In genomic region chr14:99125113-99125512, GRCh38 we compare ENCODE assay signal across 12 cellular contexts.
DNase-seq lines count a peak whose midpoint lies in the region; ATAC-seq and TF ChIP-seq lines count a peak whose summit lies in the region.
"Had no signal": no experiment of that assay in that cellular context is flagged by ENCODE, and none has a peak within 500 bp of the region (broad histone marks: within the 10 kb centered on the region; RNA-seq: fewer than 3 reads in every experiment).

No MANE protein-coding gene starts in this region.

- H3K4me3 ChIP-seq in esophagus muscularis mucosa: no peak overlapping the region
- H3K4me3 ChIP-seq in sigmoid colon: no peak overlapping the region

- no peak overlapping the region for H3K27ac ChIP-seq in esophagus muscularis mucosa (replicated peaks in 1 of 4)
- H3K27ac ChIP-seq in sigmoid colon: no peak overlapping the region

- peak; percentile 21 for DNase-seq in activated effector memory CD4-positive, alpha-beta T cell treated with anti-CD3 and anti-CD28 coated beads, Interleukin-2, amount 50 U/mL, for 16 hours
- DNase-seq in activated effector memory CD4-positive, alpha-beta T cell treated with Interleukin-2 at 50 U/mL for 16 hours: no peak
- DNase-seq in esophagus muscularis mucosa (ENCODE audit: extremely low spot score): peak; percentile 68
- DNase-seq in sigmoid colon: peak; percentile 30
- DNase-seq in stimulated activated naive CD8-positive, alpha-beta T cell treated with anti-CD3 and anti-CD28 coated beads, Interleukin-15, amount 100 ng/mL, for 72 hours: no peak
- DNase-seq in omental fat pad (ENCODE audit: low spot score): no peak
- DNase-seq in AG20443 (ENCODE audit: low spot score): no peak
- DNase-seq: Calu3; CD4-positive, alpha-beta T cell; NCI-H146; NCI-H2029 treated with DMSO at 0.1 percent for 48 hours; Right ventricle myocardium superior had no signal

- no peaks in the 10 kb centered on the region for H3K27me3 Mint-ChIP-seq in stimulated activated naive CD8-positive, alpha-beta T cell treated with anti-CD3 and anti-CD28 coated beads, Interleukin-15, amount 100 ng/mL, for 72 hours
- H3K27me3 Mint-ChIP-seq: CD4-positive, alpha-beta T cell had no signal

- TF ChIP-seq CTCF in esophagus muscularis mucosa (IDR thresholded peaks at IDR 0.05): no peak
- TF ChIP-seq CTCF in sigmoid colon (IDR thresholded peaks at IDR 0.05): no peak
- no peak for TF ChIP-seq CTCF in omental fat pad (IDR thresholded peaks at IDR 0.05)

- no peaks in the 10 kb centered on the region for H3K9me3 ChIP-seq in esophagus muscularis mucosa
- H3K9me3 ChIP-seq in sigmoid colon: no peaks in the 10 kb centered on the region

- H3K27ac Mint-ChIP-seq in stimulated activated naive CD8-positive, alpha-beta T cell treated with anti-CD3 and anti-CD28 coated beads, Interleukin-15, amount 100 ng/mL, for 72 hours: peak overlapping the region in 1 of 2 donors; percentile 30
- H3K27ac Mint-ChIP-seq: CD4-positive, alpha-beta T cell had no signal

- peaks cover 0 to 7% (median 0%) of the 10 kb centered on the region in 4 donors for H3K4me1 ChIP-seq in esophagus muscularis mucosa
- peaks cover 0 to 8% (median 0%) of the 10 kb centered on the region in 4 donors for H3K4me1 ChIP-seq in sigmoid colon

- H3K36me3 ChIP-seq in esophagus muscularis mucosa: no peaks in the 10 kb centered on the region
- H3K36me3 ChIP-seq in sigmoid colon: no peaks in the 10 kb centered on the region

- H3K27me3 ChIP-seq in esophagus muscularis mucosa: peaks cover 0 to 18% (median 0%) of the 10 kb centered on the region in 4 donors
- H3K27me3 ChIP-seq in sigmoid colon: peaks cover 0 to 7% (median 0%) of the 10 kb centered on the region in 3 donors

- no peak for ATAC-seq in stimulated activated naive CD8-positive, alpha-beta T cell treated with anti-CD3 and anti-CD28 coated beads, Interleukin-15, amount 100 ng/mL, for 72 hours
- no peak for ATAC-seq in omental fat pad (ENCODE audit: low FRiP score)

- TF ChIP-seq EP300 in esophagus muscularis mucosa (IDR thresholded peaks at IDR 0.05) (no peak), sigmoid colon (IDR thresholded peaks at IDR 0.05) (no peak)

- H3K9me3 Mint-ChIP-seq in stimulated activated naive CD8-positive, alpha-beta T cell treated with anti-CD3 and anti-CD28 coated beads, Interleukin-15, amount 100 ng/mL, for 72 hours: no peaks in the 10 kb centered on the region
- H3K9me3 Mint-ChIP-seq: CD4-positive, alpha-beta T cell had no signal

- peaks cover 21% of the 10 kb centered on the region for H3K4me1 Mint-ChIP-seq in stimulated activated naive CD8-positive, alpha-beta T cell treated with anti-CD3 and anti-CD28 coated beads, Interleukin-15, amount 100 ng/mL, for 72 hours

- intact Hi-C loops in esophagus muscularis mucosa (cut with DNase I) (no loop called here), sigmoid colon (cut with DNase I) (no loop called here)

- WGBS in esophagus muscularis mucosa: 88% methylated on average over 10 of the region's 10 CpGs
- 90% methylated on average over 10 of the region's 10 CpGs for WGBS in sigmoid colon, 2 donors

- no peak overlapping the region for H3K4me3 Mint-ChIP-seq in stimulated activated naive CD8-positive, alpha-beta T cell treated with anti-CD3 and anti-CD28 coated beads, Interleukin-15, amount 100 ng/mL, for 72 hours
- H3K4me3 Mint-ChIP-seq: CD4-positive, alpha-beta T cell had no signal

- TF ChIP-seq POLR2A in esophagus muscularis mucosa (IDR thresholded peaks at IDR 0.05; ENCODE audit: low read depth) (no peak), sigmoid colon (IDR thresholded peaks at IDR 0.05) (no peak)

Comparison
In these comparisons a context has a peak if more than half of its experiments do, and no peak if none do; other contexts are left out.
1. DNase-seq: peak in activated effector memory CD4-positive, alpha-beta T cell treated with anti-CD3 and anti-CD28 coated beads, Interleukin-2, amount 50 U/mL, for 16 hours (single experiment), esophagus muscularis mucosa (single experiment) and sigmoid colon (single experiment); none in activated effector memory CD4-positive, alpha-beta T cell treated with Interleukin-2 at 50 U/mL for 16 hours (single experiment), stimulated activated naive CD8-positive, alpha-beta T cell treated with anti-CD3 and anti-CD28 coated beads, Interleukin-15, amount 100 ng/mL, for 72 hours (0 of 2), omental fat pad (single experiment) and AG20443 (single experiment).